In genomic region chr4:189177130-189177529, GRCh38 we compare ENCODE assay signal across 28 cellular contexts.
A peak's percentile ranks its signal among the peaks of the same experiment; 100 is the strongest.
DNase-seq lines count a peak whose midpoint lies in the region; ATAC-seq, FAIRE-seq and TF ChIP-seq lines count a peak whose summit lies in the region.
"Had no signal": no experiment of that assay in that cellular context is flagged by ENCODE, and none has a peak within 500 bp of the region (broad histone marks: within the 10 kb centered on the region; RNA-seq: fewer than 3 reads in every experiment).

No MANE protein-coding gene starts in this region.

- no peak overlapping the region for H2AK5ac ChIP-seq in H1 (ENCODE audit: low read depth, low read length)

- peak overlapping the region; percentile 68; the same call in 1 of the 2 replicates for H2BK20ac ChIP-seq in H1 (ENCODE audit: low read length)

- CTCF ChIA-PET in PC-3 (lab: Charles Lee) (no interaction called here), H1 (lab: Charles Lee; ENCODE audit: partially characterized antibody) (interaction anchor here (0.8 to 2.5 kb wide), 4 partner anchors 10 to 75 kb away, joined by 3 to 14 read pairs (median 5); no protein-coding TSS in a partner anchor)

- H3K56ac ChIP-seq in H1 (replicated peaks; ENCODE audit: insufficient read length, low read depth, low read length): no peak overlapping the region

- WGBS in H1 (ENCODE audit: extremely low coverage in 1 of 2, insufficient coverage in 1 of 2, insufficient read length in 1 of 2, insufficient replicate concordance in 2 of 2, low coverage in 1 of 2, low lambda C conversion rate in 2 of 2, missing lambda C conversion rate in 1 of 2), 2 experiments: 72% methylated on average over 5 of the region's 5 CpGs; no CpG with 5 or more reads in 1 of the 2 experiments

- TF ChIP-seq CTCF in PC-3 (conservative IDR thresholded peaks at IDR 0.05; ENCODE audit: low read depth, low read length) (no peak), H1 (IDR thresholded peaks at IDR 0.05; ENCODE audit: control extremely low read depth in 1 of 3, insufficient read depth in 1 of 3, low read depth in 1 of 3, low read length in 3 of 3) (no peak)

- no peak overlapping the region for H3K4me2 ChIP-seq in PC-3 (ENCODE audit: low read length)
- H3K4me2 ChIP-seq in H1 (ENCODE audit: insufficient read depth in 1 of 2, low read depth in 2 of 2, low read length in 2 of 2): no peak overlapping the region; a peak in 1 of 4 replicates
- H3K4me2 ChIP-seq: A549 had no signal

- H3K23me2 ChIP-seq in H1 (ENCODE audit: low read depth, low read length): no peaks in the 10 kb centered on the region

- peak overlapping the region; percentile 89; the same call in 1 of the 2 replicates for H2BK5ac ChIP-seq in H1 (ENCODE audit: low read depth, low read length)

- H4K20me1 ChIP-seq in PC-3 (ENCODE audit: low read length): no peaks in the 10 kb centered on the region
- H4K20me1 ChIP-seq in H1 (replicated peaks in 1 of 2; ENCODE audit: control insufficient read depth in 1 of 2, insufficient read depth in 2 of 2, low read length in 2 of 2): no peaks in the 10 kb centered on the region

- H3K36me3 ChIP-seq in PC-3 (ENCODE audit: low read depth, low read length): no peaks in the 10 kb centered on the region
- H3K36me3 ChIP-seq in H1 (ENCODE audit: control insufficient read depth in 2 of 4, insufficient read depth in 4 of 4, low read length in 3 of 4): no peaks in the 10 kb centered on the region
- H3K36me3 ChIP-seq: left ventricle myocardium inferior, upper lobe of right lung had no signal

- no peak overlapping the region for H3K14ac ChIP-seq in H1 (ENCODE audit: insufficient read length)

- H3K9me3 ChIP-seq in PC-3 (ENCODE audit: low read length): no peaks in the 10 kb centered on the region
- no peaks in the 10 kb centered on the region for H3K9me3 ChIP-seq in H1 (ENCODE audit: insufficient read depth in 2 of 2, low read depth in 1 of 2, low read length in 1 of 2)
- H3K9me3 ChIP-seq: A549, left ventricle myocardium inferior, upper lobe of right lung had no signal

- H2BK15ac ChIP-seq in H1 (ENCODE audit: low read length): no peak overlapping the region

- no peaks in the 10 kb centered on the region for H3K4me1 ChIP-seq in PC-3 (ENCODE audit: insufficient read depth, low read length)
- peaks cover 2 to 18% (median 9%) of the 10 kb centered on the region in 4 experiments for H3K4me1 ChIP-seq in H1 (replicated peaks in 1 of 4; ENCODE audit: control insufficient read depth in 3 of 4, insufficient read depth in 4 of 4, low read length in 3 of 4)
- H3K4me1 ChIP-seq: A549, left ventricle myocardium inferior, upper lobe of right lung had no signal

- TF ChIP-seq POLR2A in H1 (IDR thresholded peaks at IDR 0.05; ENCODE audit: control extremely low read depth in 1 of 2, low read depth in 2 of 2, low read length in 2 of 2): no peak

- intact Hi-C loops in PC-3 (cut with micrococcal nuclease): no loop called here

- H4K91ac ChIP-seq in H1 (replicated peaks; ENCODE audit: insufficient read length, low read length): peak overlapping the region; percentile 87

- no TSS peak for BruUV-seq in PC-3 (replicated peaks; lab: Mats Ljungman, UMichigan)

- H3K79me2 ChIP-seq in PC-3 (ENCODE audit: low read length): no peaks in the 10 kb centered on the region
- no peaks in the 10 kb centered on the region for H3K79me2 ChIP-seq in H1 (ENCODE audit: control insufficient read depth in 1 of 2, insufficient read depth in 2 of 2, low read length in 2 of 2)

- H3K4ac ChIP-seq in H1 (replicated peaks; ENCODE audit: insufficient read length, low read depth, low read length): peak overlapping the region; percentile 58

- H3K27me3 ChIP-seq in PC-3 (ENCODE audit: low read length) (no peaks in the 10 kb centered on the region), H1 (replicated peaks in 1 of 4; ENCODE audit: control insufficient read depth in 3 of 4, extremely low read depth in 1 of 4, insufficient read depth in 3 of 4, low read length in 3 of 4) (no peaks in the 10 kb centered on the region)
- H3K27me3 ChIP-seq: upper lobe of right lung had no signal

- H3F3A ChIP-seq in PC-3 (ENCODE audit: low read length, unreplicated experiment): no peaks in the 10 kb centered on the region

- H3K9ac ChIP-seq in PC-3 (ENCODE audit: low read length) (no peak overlapping the region), H1 (replicated peaks in 1 of 4; ENCODE audit: extremely low read depth in 1 of 4, low read depth in 3 of 4, low read length in 3 of 4) (no peak overlapping the region)

- H4K8ac ChIP-seq in H1 (ENCODE audit: extremely low read depth, insufficient read depth, low read length): no peak overlapping the region

- peak overlapping the region; percentile 68 for H2BK12ac ChIP-seq in H1 (ENCODE audit: low read depth, low read length)

- peak overlapping the region; percentile 61 for H4K5ac ChIP-seq in H1 (ENCODE audit: insufficient read length, low read depth, low read length)

- H2AFZ ChIP-seq in PC-3 (ENCODE audit: low read length) (no peak overlapping the region), H1 (ENCODE audit: low read length) (no peak overlapping the region)

- TF ChIP-seq EP300 in H1 (IDR thresholded peaks at IDR 0.05; ENCODE audit: borderline replicate concordance in 1 of 2, low read depth in 2 of 2, low read length in 2 of 2): no peak

- DNase-seq in NCI-H526 treated with DMSO at 0.1 percent for 48 hours (lab: John Stamatoyannopoulos, UW): peak; percentile 3
- no peak for DNase-seq in NCI-H526 (lab: John Stamatoyannopoulos, UW)
- DNase-seq in PC-3: peak; percentile 48
- no peak for DNase-seq in H1 (ENCODE audit: low read depth in 1 of 2, low spot score in 2 of 2)
- peak; percentile 57 for DNase-seq in urothelium cell line (ENCODE audit: low spot score)
- no peak for DNase-seq in middle frontal gyrus (ENCODE audit: extremely low spot score, low spot score)
- DNase-seq: activated CD4-positive, alpha-beta T cell treated with anti-CD3 and anti-CD28 coated beads for 1 hour; activated CD8-positive, alpha-beta T cell treated with anti-CD3 and anti-CD28 coated beads for 36 hours; activated effector memory CD4-positive, alpha-beta T cell treated with anti-CD3 and anti-CD28 coated beads, Interleukin-2, amount 50 U/mL, for 16 hours; activated naive CD8-positive, alpha-beta T cell treated with anti-CD3 and anti-CD28 coated beads, Interleukin-2, amount 10 ng/mL, durations not matched to agents 7 days and 5 days; CD8-positive, alpha-beta memory T cell; GF-D8; left ventricle myocardium inferior; MV-4-11; NCI-H146; NCI-H774; retina; SHP77; small intestine; stimulated activated CD4-positive, alpha-beta T cell treated with anti-CD3 and anti-CD28 coated beads, Interleukin-2, amount 100 ng/mL, for 24 hours; T-helper 1 cell; upper lobe of right lung had no signal

- no peak overlapping the region for H3K4me3 ChIP-seq in PC-3 (ENCODE audit: low read length)
- no peak overlapping the region for H3K4me3 ChIP-seq in H1 (ENCODE audit: extremely low read depth in 1 of 4, insufficient read depth in 2 of 4, low read depth in 3 of 4, low read length in 4 of 4)
- H3K4me3 ChIP-seq: A549, K562, left ventricle myocardium inferior, upper lobe of right lung had no signal

- no peak for TF ChIP-seq RAD21 in H1 (IDR thresholded peaks at IDR 0.05 in 1 of 2, conservative IDR thresholded peaks at IDR 0.05 in 1 of 2; ENCODE audit: low read depth in 2 of 2, low read length in 2 of 2)

- no peaks in the 10 kb centered on the region for H3K79me1 ChIP-seq in H1 (ENCODE audit: low read depth, low read length)

- peak overlapping the region; percentile 81 for H3K18ac ChIP-seq in H1 (ENCODE audit: extremely low read depth, low read length)

- no peak overlapping the region for H3K23ac ChIP-seq in H1 (ENCODE audit: insufficient read length)

- POLR2A ChIA-PET in PC-3 (lab: Charles Lee; ENCODE audit: unreplicated experiment): no interaction called here
- POLR2A ChIA-PET in H1 (lab: Charles Lee; ENCODE audit: partially characterized antibody): interaction anchor here (2.3 kb wide), 1 partner anchor 9 kb away, joined by 9 read pairs; no protein-coding TSS in a partner anchor

- H3K9me2 ChIP-seq in PC-3 (replicated peaks; ENCODE audit: low read length): no peaks in the 10 kb centered on the region

- H3K27ac ChIP-seq in PC-3 (ENCODE audit: low read length) (no peak overlapping the region), H1 (ENCODE audit: low read depth, low read length) (no peak overlapping the region)
- H3K27ac ChIP-seq: A549, left ventricle myocardium inferior, upper lobe of right lung had no signal

- H2BK120ac ChIP-seq in H1 (replicated peaks; ENCODE audit: low read depth, low read length): peak overlapping the region; percentile 51

- FAIRE-seq in H1 (lab: Jason Lieb, UNC) (no peak), urothelium cell line (lab: Jason Lieb, UNC) (no peak)
- FAIRE-seq: A549, astrocyte, endothelial cell of umbilical vein, K562, small intestine had no signal

- ATAC-seq in PC-3 (no peak), GM18870 (IDR thresholded peaks at IDR 0.05; ENCODE audit: unreplicated experiment) (no peak), HG02938 (IDR thresholded peaks at IDR 0.05; ENCODE audit: unreplicated experiment) (no peak)
- ATAC-seq: A549; activated CD8-positive, alpha-beta T cell treated with anti-CD3 and anti-CD28 coated beads for 36 hours; K562; upper lobe of right lung had no signal

TF ChIP-seq in H1, 55 proteins besides CTCF, POLR2A, EP300 and RAD21:
- TF ChIP-seq CBX8 (IDR thresholded peaks at IDR 0.05; ENCODE audit: borderline replicate concordance, low read depth, low read length) (no peak), RXRA (IDR thresholded peaks at IDR 0.05; ENCODE audit: insufficient read depth, low read depth, low read length) (no peak), SRF (IDR thresholded peaks at IDR 0.05; ENCODE audit: low read depth, low read length) (no peak), RBBP5 (IDR thresholded peaks at IDR 0.05; ENCODE audit: borderline replicate concordance, low read depth, low read length) (no peak), TAF7 (optimal IDR thresholded peaks at IDR 0.05; ENCODE audit: borderline replicate concordance, low read depth, low read length) (no peak), FOSL1 (IDR thresholded peaks at IDR 0.05; ENCODE audit: insufficient read depth, low read depth, low read length) (no peak)

Comparison
In these comparisons a context has a peak if more than half of its experiments do, and no peak if none do; other contexts are left out.
1. DNase-seq: peak in NCI-H526 treated with DMSO at 0.1 percent for 48 hours (single experiment), PC-3 (single experiment) and urothelium cell line (single experiment); none in NCI-H526 (0 of 2), H1 (0 of 2) and middle frontal gyrus (single experiment).